8 cellular contexts compared by ENCODE assay signal in the genomic region with DNA sequence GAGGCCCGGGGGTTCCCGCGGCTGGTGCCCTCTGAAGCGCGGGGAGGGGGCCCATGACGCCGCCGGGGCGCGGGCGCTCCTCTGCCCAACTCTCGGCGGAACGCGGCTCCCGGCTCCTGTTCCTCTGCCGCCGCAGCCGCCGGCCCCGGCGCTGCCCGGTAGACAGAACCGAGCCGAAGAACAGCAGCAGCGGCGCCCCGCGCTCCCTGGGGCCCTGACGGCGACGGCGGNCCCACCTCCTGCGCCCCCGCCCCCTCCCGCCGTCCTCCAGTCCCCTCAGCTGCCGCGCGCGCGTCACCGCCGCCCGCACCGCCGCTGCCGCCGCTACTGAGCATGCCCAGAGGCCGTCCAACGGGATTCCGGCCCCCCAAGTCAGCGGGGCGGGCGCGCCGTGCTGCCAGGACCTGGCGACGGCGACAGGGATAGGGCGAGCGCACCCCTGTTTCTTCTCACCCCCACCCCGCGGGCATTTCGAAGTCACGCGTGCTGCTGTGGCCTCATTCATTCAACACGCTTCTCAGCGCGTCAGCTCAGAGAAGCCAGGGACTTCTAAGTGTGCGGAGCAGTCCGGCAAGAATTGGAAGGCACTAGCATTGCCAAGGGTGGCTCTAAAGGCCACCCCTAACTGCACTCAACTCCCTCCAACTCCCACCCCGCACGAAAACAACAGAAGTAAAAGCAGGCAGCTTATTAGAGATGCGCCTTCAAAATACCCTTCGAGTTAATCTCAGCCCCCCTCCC. TPM values are rescaled to one million over a fixed set of nuclear protein-coding genes. Genes with fewer than 3 reads are reported as not detected.
A peak's percentile ranks its signal among the peaks of the same experiment; 100 is the strongest.
DNase-seq lines count a peak whose midpoint lies in the region; ATAC-seq, FAIRE-seq and TF ChIP-seq lines count a peak whose summit lies in the region.

Gene IPMK, minus strand, starts transcription at position 182 of the 741 bp plus-strand sequence. CDS start 283 bp downstream, outside the sequence.

- no peaks in the 10 kb centered on the region for H3K27me3 Mint-ChIP-seq in activated B cell treated with CpG ODN at 0.5 μM for 24 hours

- DNase-seq in NCI-H2196 treated with DMSO at 0.1 percent for 48 hours (lab: John Stamatoyannopoulos, UW; ENCODE audit: unreplicated experiment) (peak; percentile 44), activated B cell treated with CpG ODN at 0.5 μM for 24 hours (peak; percentile 94), bronchial epithelial cell (ENCODE audit: low read depth) (peak; percentile 72), islet precursor cell (peak; percentile 94)
- DNase-seq in stimulated activated CD4-positive, alpha-beta T cell treated with anti-CD3 and anti-CD28 coated beads, Interleukin-12 subunit alpha, Interleukin-12 subunit beta, amount 100 ng/mL, for 48 hours (ENCODE audit: low read depth in 2 of 3, low spot score in 1 of 3): peak; percentile 83 to 91 (median 85)

- H3K9me3 Mint-ChIP-seq in activated B cell treated with CpG ODN at 0.5 μM for 24 hours: no peaks in the 10 kb centered on the region

- peak within 1 kb of the TSS; percentile 96 for H3K27ac Mint-ChIP-seq in activated B cell treated with CpG ODN at 0.5 μM for 24 hours

- intact Hi-C loops in activated B cell treated with CpG ODN at 0.5 μM for 24 hours (cut with micrococcal nuclease): loop anchor here (1.0 to 5.0 kb wide), 4 partner anchors 23 to 1639 kb away; partner anchors contain the start of genes CCDC6 and TFAM

- H3K27me3 ChIP-seq in ACC112 (ENCODE audit: insufficient read depth, low read length): no peaks in the 10 kb centered on the region
- no peaks in the 10 kb centered on the region for H3K27me3 ChIP-seq in bronchial epithelial cell (ENCODE audit: control insufficient read depth, insufficient read depth, low read length)

- peak within 1 kb of the TSS; percentile 90 for H3K4me3 ChIP-seq in ACC112 (ENCODE audit: low read depth, low read length)
- H3K4me3 ChIP-seq in bronchial epithelial cell (ENCODE audit: low read depth, low read length): peak within 1 kb of the TSS; percentile 88

- peak within 1 kb of the TSS; percentile 93 for H3K27ac ChIP-seq in ACC112 (ENCODE audit: low read depth, low read length)

- POLR2A ChIA-PET in activated B cell treated with CpG ODN at 0.5 μM for 24 hours (lab: Charles Lee): interaction anchor here (0.7 to 4.1 kb wide), 6 partner anchors 15 to 1969 kb away, joined by 3 to 43 read pairs (median 4); partner anchors contain the start of genes CCDC6, TFAM and UBE2D1

- H3K4me3 Mint-ChIP-seq in activated B cell treated with CpG ODN at 0.5 μM for 24 hours: peak within 1 kb of the TSS; percentile 97

- H3K36me3 ChIP-seq in ACC112 (ENCODE audit: insufficient read depth, low read length): no peaks in the 10 kb centered on the region
- no peaks in the 10 kb centered on the region for H3K36me3 ChIP-seq in bronchial epithelial cell (ENCODE audit: control insufficient read depth, insufficient read depth, low read length)

- TF ChIP-seq CTCF in activated B cell treated with CpG ODN at 0.5 μM for 24 hours (IDR thresholded peaks at IDR 0.05) (no peak), bronchial epithelial cell (IDR thresholded peaks at IDR 0.05; ENCODE audit: insufficient read depth, low read length, severe bottlenecking) (no peak)

- FAIRE-seq in bronchial epithelial cell (lab: Jason Lieb, UNC): no peak

- H3K36me3 Mint-ChIP-seq in activated B cell treated with CpG ODN at 0.5 μM for 24 hours (ENCODE audit: low read depth): peaks cover 12% of the 10 kb centered on the region

- peaks cover 18% of the 10 kb centered on the region for H3K4me1 ChIP-seq in ACC112 (ENCODE audit: control insufficient read depth, insufficient read depth, low read length, unreplicated experiment)

- H2AFZ ChIP-seq in ACC112 (ENCODE audit: low read length, unreplicated experiment): peak within 1 kb of the TSS; percentile 82

- peak; percentile 67 for ATAC-seq in GM18867 (IDR thresholded peaks at IDR 0.05; ENCODE audit: unreplicated experiment)
- ATAC-seq in HG03097 (IDR thresholded peaks at IDR 0.05; ENCODE audit: low FRiP score, unreplicated experiment): peak; percentile 48
- peak; percentile 55 for ATAC-seq in activated B cell treated with CpG ODN at 0.5 μM for 24 hours (ENCODE audit: low read depth)

- CTCF ChIA-PET in activated B cell treated with CpG ODN at 0.5 μM for 24 hours (lab: Charles Lee): interaction anchor here (1.0 to 1.2 kb wide), 2 partner anchors 19 to 90 kb away, joined by 3 to 5 read pairs; no protein-coding TSS in a partner anchor

- peaks cover 55% of the 10 kb centered on the region for H3K4me1 Mint-ChIP-seq in activated B cell treated with CpG ODN at 0.5 μM for 24 hours

- peaks cover 73% of the 10 kb centered on the region for H3K79me2 ChIP-seq in ACC112 (ENCODE audit: control insufficient read depth, insufficient read depth, low read length, unreplicated experiment)

RNA-seq across cellular contexts. Expression of gene IPMK, which starts in this region (rescaled TPM):
- total RNA-seq in activated B cell treated with CpG ODN at 0.5 μM for 24 hours: 6.7 and 7.6 TPM in 2 replicates
- 6.3 and 8.3 TPM in 2 replicates for total RNA-seq in bronchial epithelial cell

Comparison
In these comparisons a context has a peak if more than half of its experiments do, and no peak if none do; other contexts are left out.
1. Peak in every context shown above with its lines: DNase-seq, ATAC-seq, H3K4me3 ChIP-seq and H3K27ac ChIP-seq.
2. DNase-seq: peak in every context shown above with its lines; median percentile 94 in activated B cell treated with CpG ODN at 0.5 μM for 24 hours; 94 in islet precursor cell; 85 in stimulated activated CD4-positive, alpha-beta T cell treated with anti-CD3 and anti-CD28 coated beads, Interleukin-12 subunit alpha, Interleukin-12 subunit beta, amount 100 ng/mL, for 48 hours; 72 in bronchial epithelial cell; 44 in NCI-H2196 treated with DMSO at 0.1 percent for 48 hours.